21 cellular contexts compared by ENCODE assay signal in the genomic region with DNA sequence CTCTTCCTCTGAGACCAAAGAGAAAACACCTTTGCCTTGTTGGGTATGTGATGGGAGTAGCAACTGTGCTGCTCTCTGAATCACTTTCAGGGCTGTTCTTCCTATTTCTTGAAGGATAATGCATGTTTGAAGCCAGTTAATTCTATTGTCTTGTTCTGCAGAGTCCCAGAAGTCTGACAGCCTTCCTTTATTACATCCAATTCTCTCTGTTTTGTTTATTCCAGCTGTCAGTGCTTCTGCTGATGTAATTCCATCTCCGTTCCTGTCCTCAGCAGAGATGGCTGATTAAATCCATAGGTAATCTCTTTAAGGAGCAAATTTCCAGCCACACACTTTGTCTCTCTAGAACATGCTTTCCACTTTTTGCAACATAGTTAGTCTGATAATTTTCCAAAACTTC. TPM values are rescaled to one million over a fixed set of nuclear protein-coding genes. Genes with fewer than 3 reads are reported as not detected.
A peak's percentile ranks its signal among the peaks of the same experiment; 100 is the strongest.
DNase-seq lines count a peak whose midpoint lies in the region; ATAC-seq, FAIRE-seq and TF ChIP-seq lines count a peak whose summit lies in the region.
"Had no signal": no experiment of that assay in that cellular context is flagged by ENCODE, and none has a peak within 500 bp of the region (broad histone marks: within the 10 kb centered on the region; RNA-seq: fewer than 3 reads in every experiment).

No MANE protein-coding gene starts in this region.

- intact Hi-C loops in A673 (cut with micrococcal nuclease; ENCODE audit: unreplicated experiment): no loop called here
- intact Hi-C loops in GM12878 (cut with micrococcal nuclease; ENCODE audit: unreplicated experiment): no loop called here
- intact Hi-C loops in tibial artery (cut with DNase I; ENCODE audit: low total_unique reads): no loop called here

- TF ChIP-seq EP300 in GM12878 (IDR thresholded peaks at IDR 0.05; ENCODE audit: borderline replicate concordance in 1 of 2, control insufficient read depth in 1 of 2, low read depth in 2 of 2, low read length in 2 of 2): no peak

- no peaks in the 10 kb centered on the region for H3K79me2 ChIP-seq in GM12878 (ENCODE audit: control insufficient read depth, insufficient read depth, low read length)

- no peak overlapping the region for H3K4ac ChIP-seq in neuronal stem cell (ENCODE audit: low read length)

- no peak overlapping the region for H2AK5ac ChIP-seq in neuronal stem cell (ENCODE audit: low read depth, low read length)

- no peak overlapping the region for H2BK5ac ChIP-seq in neuronal stem cell (ENCODE audit: low read length)

- BruUV-seq in A673 (replicated peaks; lab: Mats Ljungman, UMichigan) (no TSS peak), GM12878 (replicated peaks; lab: Mats Ljungman, UMichigan) (no TSS peak)

- ATAC-seq in GM12878: no peak
- no peak for ATAC-seq in HG02763 (IDR thresholded peaks at IDR 0.05; ENCODE audit: unreplicated experiment)
- ATAC-seq: A549 had no signal

- no peak overlapping the region for H3K14ac ChIP-seq in neuronal stem cell (ENCODE audit: low read length)

- 0% methylated on average over 1 of the region's 1 CpG for WGBS in GM12878 (ENCODE audit: insufficient coverage, insufficient replicate concordance, low lambda C conversion rate, missing lambda C conversion rate)
- WGBS in neuronal stem cell (ENCODE audit: extremely low coverage in 2 of 2, insufficient read length in 2 of 2, insufficient replicate concordance in 1 of 2), 2 donors: no CpG with 5 or more reads among the region's 1 CpG

- FAIRE-seq in GM12878 (lab: Jason Lieb, UNC): peak; percentile 38
- FAIRE-seq: A549 had no signal

- H3K4me1 ChIP-seq in A673 (ENCODE audit: insufficient read depth, low read length, poor library complexity, severe bottlenecking) (peaks cover 39% of the 10 kb centered on the region), GM12878 (ENCODE audit: control insufficient read depth, insufficient read depth, low read length) (no peaks in the 10 kb centered on the region), neuronal stem cell (ENCODE audit: control insufficient read depth in 2 of 2, insufficient read depth in 1 of 2, low read depth in 1 of 2, low read length in 2 of 2) (no peaks in the 10 kb centered on the region), tibial artery (no peaks in the 10 kb centered on the region)

- peak overlapping the region; percentile 48 for H3K18ac ChIP-seq in neuronal stem cell (ENCODE audit: low read length)

- no peak overlapping the region for H2BK12ac ChIP-seq in neuronal stem cell (ENCODE audit: low read length)

- no peak for DNase-seq in A673 (ENCODE audit: low spot score)
- DNase-seq in GM12878 (ENCODE audit: low read depth, low spot score): no peak
- DNase-seq in neuronal stem cell (ENCODE audit: low spot score): no peak
- no peak for DNase-seq in tibial artery
- no peak for DNase-seq in NCI-H2029 (lab: John Stamatoyannopoulos, UW)
- DNase-seq: Calu3; CD4-positive, alpha-beta memory T cell; DMS153; DMS79; GDM1; HCEC 1CT had no signal

- SMC1A ChIA-PET in GM12878 (lab: Charles Lee; ENCODE audit: uncharacterized antibody, unreplicated experiment): no interaction called here

- RAD21 ChIA-PET in GM12878 (lab: Charles Lee; ENCODE audit: unreplicated experiment): no interaction called here

- H3K4me2 ChIP-seq in GM12878 (ENCODE audit: control insufficient read depth, insufficient read depth) (no peak overlapping the region), neuronal stem cell (ENCODE audit: insufficient read depth, low read length, poor library complexity, severe bottlenecking) (no peak overlapping the region)
- H3K4me2 ChIP-seq: A549, BLaER1, GM23338 had no signal

- no peaks in the 10 kb centered on the region for H3K9me3 ChIP-seq in A673 (ENCODE audit: low read depth, low read length, poor library complexity, severe bottlenecking)
- no peaks in the 10 kb centered on the region for H3K9me3 ChIP-seq in GM12878 (replicated peaks; ENCODE audit: control insufficient read depth, insufficient read depth, low read length)
- H3K9me3 ChIP-seq in neuronal stem cell (replicated peaks in 1 of 2; ENCODE audit: control insufficient read depth in 2 of 2, insufficient read depth in 1 of 2, low read depth in 1 of 2, low read length in 2 of 2): no peaks in the 10 kb centered on the region
- peaks cover 0 to 4% (median 0%) of the 10 kb centered on the region in 3 donors for H3K9me3 ChIP-seq in tibial artery
- H3K9me3 ChIP-seq: A549, BLaER1 had no signal

- POLR2A ChIA-PET in A673 (lab: Charles Lee; ENCODE audit: low non-redundant PET): no interaction called here
- POLR2A ChIA-PET in GM12878 (lab: Charles Lee): no interaction called here

- H2BK15ac ChIP-seq in neuronal stem cell (ENCODE audit: low read length): no peak overlapping the region

- H4K20me1 ChIP-seq in GM12878 (ENCODE audit: control insufficient read depth, insufficient read depth): no peaks in the 10 kb centered on the region
- H4K20me1 ChIP-seq: BLaER1 had no signal

- no peak overlapping the region for H3K23ac ChIP-seq in neuronal stem cell (ENCODE audit: low read depth, low read length, poor library complexity)

- H2AFZ ChIP-seq in GM12878 (ENCODE audit: control insufficient read depth, low read depth, low read length): no peak overlapping the region
- H2AFZ ChIP-seq in neuronal stem cell (ENCODE audit: low read length): no peak overlapping the region
- H2AFZ ChIP-seq: GM23338 had no signal

- CTCF ChIA-PET in A673 (lab: Charles Lee) (no interaction called here), GM12878 (lab: Yijun Ruan, JAX) (no interaction called here)

- TF ChIP-seq CTCF in A673 (conservative IDR thresholded peaks at IDR 0.05; ENCODE audit: low read depth, low read length) (no peak), GM12878 (IDR thresholded peaks at IDR 0.05 in 2 of 3, conservative IDR thresholded peaks at IDR 0.05 in 1 of 3; ENCODE audit: control insufficient read depth in 2 of 3, extremely low read depth in 1 of 3, insufficient read depth in 1 of 3, low read depth in 3 of 3, low read length in 3 of 3) (no peak), tibial artery (IDR thresholded peaks at IDR 0.05) (no peak)

- H3K9ac ChIP-seq in GM12878 (ENCODE audit: control insufficient read depth, insufficient read depth, low read length): no peak overlapping the region
- H3K9ac ChIP-seq in neuronal stem cell (ENCODE audit: low read depth, low read length, poor library complexity): no peak overlapping the region
- H3K9ac ChIP-seq: BLaER1 had no signal

- H3K79me1 ChIP-seq in neuronal stem cell (ENCODE audit: low read depth, low read length): no peaks in the 10 kb centered on the region

- H4K91ac ChIP-seq in neuronal stem cell (ENCODE audit: low read depth, low read length, poor library complexity): no peak overlapping the region

- H3K4me3 ChIP-seq in A673 (ENCODE audit: low read depth, low read length, poor library complexity, severe bottlenecking) (no peak overlapping the region), GM12878 (no peak overlapping the region), neuronal stem cell (ENCODE audit: low read length in 2 of 2) (no peak overlapping the region), tibial artery (no peak overlapping the region)
- H3K4me3 ChIP-seq: A549, BLaER1, GM23338 had no signal

- peak overlapping the region; percentile 41 for H3K27ac ChIP-seq in A673 (ENCODE audit: low read depth, low read length, poor library complexity, severe bottlenecking)
- no peak overlapping the region for H3K27ac ChIP-seq in GM12878 (ENCODE audit: control insufficient read depth, insufficient read depth)
- H3K27ac ChIP-seq in neuronal stem cell (replicated peaks; ENCODE audit: low read length): no peak overlapping the region
- no peak overlapping the region for H3K27ac ChIP-seq in tibial artery
- H3K27ac ChIP-seq: 22Rv1, A549, BLaER1, HL-60 had no signal

- peak overlapping the region; percentile 17 for H4K8ac ChIP-seq in neuronal stem cell (ENCODE audit: low read depth, low read length)

- in situ Hi-C loops in GM12878 (cut with MboI): no loop called here

- no peak for TF ChIP-seq RAD21 in GM12878 (IDR thresholded peaks at IDR 0.05; ENCODE audit: insufficient read depth, low read depth, low read length)

- no peaks in the 10 kb centered on the region for H3K27me3 ChIP-seq in A673 (replicated peaks; ENCODE audit: insufficient read depth, low read depth, low read length, poor library complexity)
- no peaks in the 10 kb centered on the region for H3K27me3 ChIP-seq in GM12878 (replicated peaks in 1 of 2; ENCODE audit: control insufficient read depth in 2 of 2, insufficient read depth in 2 of 2, low read length in 1 of 2)
- H3K27me3 ChIP-seq in neuronal stem cell (ENCODE audit: control insufficient read depth in 3 of 3, insufficient read depth in 3 of 3, low read depth in 1 of 3, low read length in 3 of 3): no peaks in the 10 kb centered on the region
- H3K27me3 ChIP-seq in tibial artery: no peaks in the 10 kb centered on the region
- H3K27me3 ChIP-seq: BLaER1 had no signal

- no peak for TF ChIP-seq POLR2A in GM12878 (IDR thresholded peaks at IDR 0.05; ENCODE audit: low read depth, low read length)

- peak overlapping the region; percentile 61 for H2BK120ac ChIP-seq in neuronal stem cell (ENCODE audit: low read depth, low read length)

- H3K36me3 ChIP-seq in A673 (ENCODE audit: insufficient read depth, low read length, poor library complexity, severe bottlenecking) (no peaks in the 10 kb centered on the region), GM12878 (ENCODE audit: control insufficient read depth in 2 of 2, insufficient read depth in 2 of 2, low read length in 1 of 2) (no peaks in the 10 kb centered on the region), neuronal stem cell (replicated peaks in 1 of 2; ENCODE audit: control insufficient read depth in 2 of 2, insufficient read depth in 2 of 2, low read length in 2 of 2) (no peaks in the 10 kb centered on the region), tibial artery (no peaks in the 10 kb centered on the region)
- H3K36me3 ChIP-seq: BLaER1 had no signal

RNA-seq across cellular contexts. Expression of a gene that starts 59.7 kb away (rescaled TPM):
- 10.3 and 15.8 TPM in 2 replicates for total RNA-seq in A673 (2021)
- 0.34 TPM for polyA plus RNA-seq in PFSK-1 (2012; ENCODE audit: insufficient read length, low read depth)
- total RNA-seq in GM12878 (2013; cell fraction: nucleolus; rRNA removed): not detected in 2 replicates
- total RNA-seq in GM12878 (2014; rRNA removed): not detected in 2 replicates
- total RNA-seq in GM12878 (2014; rRNA removed; fragmentation: Illumina TruSeq; extraction: Trizol): not detected in 2 replicates
- not detected in 2 replicates for total RNA-seq in GM12878 (2021)
- polyA plus RNA-seq in GM12878 (2011; ENCODE audit: low read depth): not detected
- polyA plus RNA-seq in GM12878 (2011; rRNA removed): not detected in 2 replicates
- polyA plus RNA-seq in GM12878 (2011; cell fraction: cytosol; rRNA removed): not detected in 2 replicates
- polyA plus RNA-seq in GM12878 (2011; cell fraction: nucleus; rRNA removed): not detected in 2 replicates
- not detected in 2 replicates for polyA plus RNA-seq in GM12878 (2012)
- not detected in 2 replicates for polyA plus RNA-seq in GM12878 (2014; fragmentation: Illumina TruSeq; extraction: Trizol)
- not detected for polyA plus RNA-seq in GM12878 (2014; fragmentation: Nextera tagmentation; extraction: Ambion mirVana)
- not detected in 2 replicates for polyA plus RNA-seq in GM12878 (2014; rRNA removed)
- not detected for polyA plus RNA-seq in GM12878 (2016; fragmentation: Nextera tagmentation; extraction: Ambion mirVana)
- polyA minus RNA-seq in GM12878 (2011; rRNA and poly(A)+ RNA removed): under 0.01 TPM in 1 of 2 replicates, not detected in the other
- polyA minus RNA-seq in GM12878 (2011; cell fraction: cytosol; rRNA and poly(A)+ RNA removed): not detected in 2 replicates
- polyA minus RNA-seq in GM12878 (2011; cell fraction: nucleus; rRNA and poly(A)+ RNA removed): not detected in 2 replicates
- polyA plus RNA-seq in neuronal stem cell (2013, experiment 1 of 2): not detected
- not detected for polyA plus RNA-seq in neuronal stem cell (2013, experiment 2 of 2)
- total RNA-seq: Calu3; CD4-positive, alpha-beta memory T cell; HT1080 had no signal
- polyA plus RNA-seq: AG04450; CD14-positive monocyte; CD4-positive, alpha-beta memory T cell had no signal

Comparison
In these comparisons a context has a peak if more than half of its experiments do, and no peak if none do; other contexts are left out.
1. RNA of a gene that starts 59.7 kb away (total RNA-seq): 10.3 to 15.8 TPM in A673; not detected in GM12878; every median in the first group is over 10 times any median in the second.